In genomic region chr7:604038-604883, GRCh38 we compare ENCODE assay signal across 8 cellular contexts.
A peak's percentile ranks its signal among the peaks of the same experiment; 100 is the strongest.
DNase-seq lines count a peak whose midpoint lies in the region; ATAC-seq lines count a peak whose summit lies in the region.

No MANE protein-coding gene starts in this region.

- H3K4me3 ChIP-seq in mucosa of stomach (ENCODE audit: low read length): no peak overlapping the region

- H3K36me3 ChIP-seq in mucosa of stomach (ENCODE audit: control insufficient read depth, insufficient read depth, low read length): no peaks in the 10 kb centered on the region

- peak; percentile 74 for ATAC-seq in GM19438 (IDR thresholded peaks at IDR 0.05; ENCODE audit: low read depth, unreplicated experiment)
- peak; percentile 75 for ATAC-seq in HG03520 (IDR thresholded peaks at IDR 0.05; ENCODE audit: unreplicated experiment)
- peak; percentile 89 for ATAC-seq in central memory CD8-positive, alpha-beta T cell (replicated peaks; ENCODE audit: extremely low read depth, poor library complexity, severe bottlenecking)

- H3K27me3 ChIP-seq in mucosa of stomach (ENCODE audit: control insufficient read depth, insufficient read depth, low read length): no peaks in the 10 kb centered on the region

- peaks cover 4% of the 10 kb centered on the region for H3K9me3 Mint-ChIP-seq in central memory CD8-positive, alpha-beta T cell

- peak overlapping the region; percentile 47 for H3K9ac ChIP-seq in mucosa of stomach (ENCODE audit: low read length)

- H3K27ac Mint-ChIP-seq in central memory CD8-positive, alpha-beta T cell (ENCODE audit: low read depth): peak overlapping the region; percentile 100

- peaks cover 48% of the 10 kb centered on the region for H3K4me1 Mint-ChIP-seq in central memory CD8-positive, alpha-beta T cell

- H3K4me3 Mint-ChIP-seq in central memory CD8-positive, alpha-beta T cell: peak overlapping the region; percentile 97

- no peaks in the 10 kb centered on the region for H3K9me3 ChIP-seq in mucosa of stomach (ENCODE audit: control insufficient read depth, low read length)

- H3K36me3 Mint-ChIP-seq in central memory CD8-positive, alpha-beta T cell (ENCODE audit: insufficient read depth): peaks cover 19% of the 10 kb centered on the region

- H3K27me3 Mint-ChIP-seq in central memory CD8-positive, alpha-beta T cell: no peaks in the 10 kb centered on the region

- DNase-seq in activated CD4-positive, CD25-positive, alpha-beta regulatory T cell treated with anti-CD3 and anti-CD28 coated beads, Interleukin-2, amount 50 U/mL, for 72 hours: peak; percentile 90
- peak; percentile 83 to 92 for DNase-seq in central memory CD8-positive, alpha-beta T cell (ENCODE audit: low spot score in 2 of 2)
- peak; percentile 94 for DNase-seq in stimulated activated CD8-positive, alpha-beta memory T cell treated with anti-CD3 and anti-CD28 coated beads, Interleukin-7, amount 100 ng/mL, for 24 hours (ENCODE audit: low read depth)
- DNase-seq in cerebellar nuclear complex (lab: John Stamatoyannopoulos, UW) (no peak), GOT3 (lab: John Stamatoyannopoulos, UW) (no peak)

- H3K4me1 ChIP-seq in mucosa of stomach (ENCODE audit: control insufficient read depth, insufficient read depth, low read length): peaks cover 10% of the 10 kb centered on the region

Comparison
In these comparisons a context has a peak if more than half of its experiments do, and no peak if none do; other contexts are left out.
1. DNase-seq: peak in activated CD4-positive, CD25-positive, alpha-beta regulatory T cell treated with anti-CD3 and anti-CD28 coated beads, Interleukin-2, amount 50 U/mL, for 72 hours (single experiment), central memory CD8-positive, alpha-beta T cell (2 of 2) and stimulated activated CD8-positive, alpha-beta memory T cell treated with anti-CD3 and anti-CD28 coated beads, Interleukin-7, amount 100 ng/mL, for 24 hours (single experiment); none in cerebellar nuclear complex (0 of 2) and GOT3 (single experiment).
2. Peak in every context shown above with its lines, with median percentiles within 50 percentile points of each other: ATAC-seq.